Comparison of ENCODE assay signal across 30 cellular contexts in the genomic region with DNA sequence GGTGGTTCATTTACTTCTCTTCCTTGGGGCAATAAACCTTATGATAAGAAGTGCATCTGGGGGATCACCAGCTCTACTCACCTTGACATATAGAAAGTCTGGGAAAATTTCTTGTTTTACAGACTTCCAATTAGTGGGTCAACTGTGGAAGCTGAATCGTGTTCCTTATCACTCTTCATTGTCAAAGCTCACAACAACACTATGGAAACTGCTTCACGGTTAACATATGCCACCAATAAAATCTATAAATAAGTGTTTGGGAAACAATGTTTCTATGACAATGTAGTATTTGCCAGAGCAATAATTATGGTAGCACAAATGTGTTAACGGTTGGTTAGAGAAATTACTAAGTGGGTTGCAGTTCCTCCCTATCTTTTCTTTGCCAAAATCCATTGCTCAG.
"Had no signal": no experiment of that assay in that cellular context is flagged by ENCODE, and none has a peak within 500 bp of the region (broad histone marks: within the 10 kb centered on the region; RNA-seq: fewer than 3 reads in every experiment).

No MANE protein-coding gene starts in this region.

- H3K27ac ChIP-seq: ascending aorta, breast epithelium, cardiac muscle cell, colonic mucosa, epithelial cell of prostate, esophagus squamous epithelium, WERI-Rb-1 had no signal

- DNase-seq: activated CD4-positive, alpha-beta memory T cell treated with anti-CD3 and anti-CD28 coated beads, Interleukin-2, amount 10 ng/mL, durations not matched to agents 7 days and 5 days; activated CD4-positive, alpha-beta T cell treated with anti-CD3 and anti-CD28 coated beads for 1 hour; activated CD4-positive, alpha-beta T cell treated with anti-CD3 and anti-CD28 coated beads for 4 hours; activated CD4-positive, alpha-beta T cell treated with anti-CD3 and anti-CD28 coated beads, Interleukin-2, amount 10 ng/mL, durations not matched to agents 7 days and 5 days; activated CD4-positive, alpha-beta T cell treated with anti-CD3 and anti-CD28 coated beads, Interleukin-2, amount 50 U/mL, for 4 hours; activated CD8-positive, alpha-beta memory T cell treated with anti-CD3 and anti-CD28 coated beads, Interleukin-2, amount 50 U/mL, for 48 hours; activated gamma-delta T cell; activated naive CD4-positive, alpha-beta T cell; activated naive CD4-positive, alpha-beta T cell treated with anti-CD3 and anti-CD28 coated beads, Interleukin-2, amount 10 ng/mL, durations not matched to agents 7 days and 5 days; activated naive CD8-positive, alpha-beta T cell treated with anti-CD3 and anti-CD28 coated beads, Interleukin-2, amount 10 ng/mL, durations not matched to agents 7 days and 5 days; activated T-cell treated with anti-CD3 and anti-CD28 coated beads for 4 hours; activated T-cell treated with anti-CD3 and anti-CD28 coated beads, Interleukin-2, amount 50 U/mL, for 24 hours; activated T-cell treated with anti-CD3 and anti-CD28 coated beads, Interleukin-2, amount 50 U/mL, for 72 hours; central memory CD4-positive, alpha-beta T cell; cerebellar nuclear complex; colonic mucosa; effector CD8-positive, alpha-beta T cell; esophagus squamous epithelium; foreskin fibroblast; head of caudate nucleus; T1000; WERI-Rb-1 had no signal

- H3K27ac Mint-ChIP-seq: activated CD4-positive, alpha-beta memory T cell treated with anti-CD3 and anti-CD28 coated beads, Interleukin-2, amount 10 ng/mL, durations not matched to agents 7 days and 5 days; activated CD4-positive, alpha-beta T cell treated with anti-CD3 and anti-CD28 coated beads, Interleukin-2, amount 10 ng/mL, durations not matched to agents 7 days and 5 days; activated naive CD4-positive, alpha-beta T cell treated with anti-CD3 and anti-CD28 coated beads, Interleukin-2, amount 10 ng/mL, durations not matched to agents 7 days and 5 days; activated naive CD4-positive, alpha-beta T cell treated with anti-CD3 and anti-CD28 coated beads, Interleukin-2, amount 50 U/mL, for 72 hours; activated naive CD8-positive, alpha-beta T cell treated with anti-CD3 and anti-CD28 coated beads, Interleukin-2, amount 10 ng/mL, durations not matched to agents 7 days and 5 days; activated T-cell treated with anti-CD3 and anti-CD28 coated beads, Interleukin-2, amount 50 U/mL, for 24 hours; activated T-cell treated with anti-CD3 and anti-CD28 coated beads, Interleukin-2, amount 50 U/mL, for 72 hours; brain; T-helper 17 cell; T-helper 2 cell treated with Interferon-gamma antibody and Interleukin-4, amounts not matched to agents 5 μg/mL and 100 μg/mL, for 36 hours had no signal

- H3K36me3 Mint-ChIP-seq: activated naive CD4-positive, alpha-beta T cell treated with anti-CD3 and anti-CD28 coated beads, Interleukin-2, amount 10 ng/mL, durations not matched to agents 7 days and 5 days; activated naive CD8-positive, alpha-beta T cell treated with anti-CD3 and anti-CD28 coated beads, Interleukin-2, amount 10 ng/mL, durations not matched to agents 7 days and 5 days; brain had no signal

- H3K9me3 Mint-ChIP-seq: activated CD4-positive, alpha-beta T cell treated with anti-CD3 and anti-CD28 coated beads, Interleukin-2, amount 10 ng/mL, durations not matched to agents 7 days and 5 days; activated naive CD4-positive, alpha-beta T cell treated with anti-CD3 and anti-CD28 coated beads, Interleukin-2, amount 10 ng/mL, durations not matched to agents 7 days and 5 days had no signal

- H3K4me3 Mint-ChIP-seq: activated CD4-positive, alpha-beta memory T cell treated with anti-CD3 and anti-CD28 coated beads, Interleukin-2, amount 10 ng/mL, durations not matched to agents 7 days and 5 days; activated CD4-positive, alpha-beta T cell treated with anti-CD3 and anti-CD28 coated beads, Interleukin-2, amount 10 ng/mL, durations not matched to agents 7 days and 5 days; activated naive CD4-positive, alpha-beta T cell treated with anti-CD3 and anti-CD28 coated beads, Interleukin-2, amount 10 ng/mL, durations not matched to agents 7 days and 5 days; activated naive CD8-positive, alpha-beta T cell treated with anti-CD3 and anti-CD28 coated beads, Interleukin-2, amount 10 ng/mL, durations not matched to agents 7 days and 5 days; activated T-cell treated with anti-CD3 and anti-CD28 coated beads, Interleukin-2, amount 50 U/mL, for 24 hours; activated T-cell treated with anti-CD3 and anti-CD28 coated beads, Interleukin-2, amount 50 U/mL, for 72 hours; brain; T-helper 17 cell; T-helper 2 cell treated with Interferon-gamma antibody and Interleukin-4, amounts not matched to agents 5 μg/mL and 100 μg/mL, for 36 hours had no signal

- H3K9me3 ChIP-seq: colonic mucosa had no signal

- H3K36me3 ChIP-seq: ascending aorta, breast epithelium, cardiac muscle cell, colonic mucosa, esophagus squamous epithelium, WERI-Rb-1 had no signal

- H3K27me3 Mint-ChIP-seq: activated naive CD4-positive, alpha-beta T cell treated with anti-CD3 and anti-CD28 coated beads, Interleukin-2, amount 10 ng/mL, durations not matched to agents 7 days and 5 days; activated naive CD8-positive, alpha-beta T cell treated with anti-CD3 and anti-CD28 coated beads, Interleukin-2, amount 10 ng/mL, durations not matched to agents 7 days and 5 days; activated T-cell treated with anti-CD3 and anti-CD28 coated beads, Interleukin-2, amount 50 U/mL, for 24 hours; brain; T-helper 17 cell had no signal

- H3K27me3 ChIP-seq: ascending aorta, breast epithelium, cardiac muscle cell, colonic mucosa had no signal

- H3K4me1 Mint-ChIP-seq: activated CD4-positive, alpha-beta memory T cell treated with anti-CD3 and anti-CD28 coated beads, Interleukin-2, amount 10 ng/mL, durations not matched to agents 7 days and 5 days; activated CD4-positive, alpha-beta T cell treated with anti-CD3 and anti-CD28 coated beads, Interleukin-2, amount 10 ng/mL, durations not matched to agents 7 days and 5 days; activated naive CD4-positive, alpha-beta T cell treated with anti-CD3 and anti-CD28 coated beads, Interleukin-2, amount 10 ng/mL, durations not matched to agents 7 days and 5 days; activated naive CD8-positive, alpha-beta T cell treated with anti-CD3 and anti-CD28 coated beads, Interleukin-2, amount 10 ng/mL, durations not matched to agents 7 days and 5 days; brain; T-helper 17 cell had no signal

- ATAC-seq: activated naive CD4-positive, alpha-beta T cell treated with anti-CD3 and anti-CD28 coated beads, Interleukin-2, amount 50 U/mL, for 72 hours; activated T-cell treated with anti-CD3 and anti-CD28 coated beads, Interleukin-2, amount 50 U/mL, for 72 hours; T-helper 17 cell had no signal

- H3K4me1 ChIP-seq: ascending aorta, breast epithelium, colonic mucosa, esophagus squamous epithelium had no signal

- H3K4me3 ChIP-seq: ascending aorta, breast epithelium, cardiac muscle cell, colonic mucosa, esophagus squamous epithelium had no signal
